21 cellular contexts compared by ENCODE assay signal in genomic region chr1:1609822-1610485, GRCh38. TPM values are rescaled to one million over a fixed set of nuclear protein-coding genes. Genes with fewer than 3 reads are reported as not detected.
DNase-seq lines count a peak whose midpoint lies in the region; ATAC-seq and TF ChIP-seq lines count a peak whose summit lies in the region.
"Had no signal": no experiment of that assay in that cellular context is flagged by ENCODE, and none has a peak within 500 bp of the region (broad histone marks: within the 10 kb centered on the region; RNA-seq: fewer than 3 reads in every experiment).

No MANE protein-coding gene starts in this region.

- no peak for ATAC-seq in HG03342 (IDR thresholded peaks at IDR 0.05; ENCODE audit: unreplicated experiment)

- no peaks in the 10 kb centered on the region for H3K9me3 ChIP-seq in thymus (ENCODE audit: control insufficient read depth)
- H3K9me3 ChIP-seq: SJSA1 had no signal

- no peaks in the 10 kb centered on the region for H3K36me3 ChIP-seq in thymus (ENCODE audit: control insufficient read depth, insufficient read depth)
- H3K36me3 ChIP-seq: SJSA1 had no signal

- H3K4me1 ChIP-seq in thymus (ENCODE audit: control insufficient read depth, insufficient read depth, low read length), result peaks cover 7% of the 10 kb centered on the region

- H3K27ac ChIP-seq in thymus (ENCODE audit: low read depth), result peak overlapping the region; percentile 5
- H3K27ac ChIP-seq: SJSA1 had no signal

- no peak overlapping the region for H3K4me3 ChIP-seq in thymus (ENCODE audit: low read length)
- H3K4me3 ChIP-seq: GM23248, SJSA1 had no signal

- WGBS in thymus, result 76% methylated on average over 12 of the region's 12 CpGs

- no peak for TF ChIP-seq CTCF in GM20000 (IDR thresholded peaks at IDR 0.05; ENCODE audit: extremely low read depth, missing control alignments)

- peaks cover 2% of the 10 kb centered on the region for H3K36me3 Mint-ChIP-seq in IgD-negative memory B cell

- DNase-seq in NCI-H82 treated with DMSO at 0.1 percent for 48 hours (lab: John Stamatoyannopoulos, UW; ENCODE audit: unreplicated experiment) (peak; percentile 62), ecto neural progenitor cell (ENCODE audit: low spot score) (peak; percentile 25), GM20000 (ENCODE audit: low spot score) (no peak)
- DNase-seq in stimulated activated naive CD4-positive, alpha-beta T cell (lab: John Stamatoyannopoulos, UW), result no peak
- DNase-seq: CD8-positive, alpha-beta memory T cell; DMS79 treated with DMSO at 0.1 percent for 48 hours; GM23248; HCEC 1CT; KG1; NCI-H1105; NCI-H1694 treated with DMSO at 0.1 percent for 48 hours; NCI-H2107; NCI-H226; NCI-H526; NK-92 treated with Interleukin-12 subunit alpha and Interleukin-12 subunit beta, amount 100 ng/mL, for 24 hours; OCI-M1 had no signal

- H3K4me3 Mint-ChIP-seq in IgD-negative memory B cell, result no peak overlapping the region
- H3K4me3 Mint-ChIP-seq: B cell; CD8-positive, alpha-beta memory T cell had no signal

- H3K27me3 ChIP-seq in thymus (ENCODE audit: control insufficient read depth, insufficient read depth), result no peaks in the 10 kb centered on the region
- H3K27me3 ChIP-seq: SJSA1 had no signal

- no peaks in the 10 kb centered on the region for H3K9me3 Mint-ChIP-seq in IgD-negative memory B cell

- H3K27ac Mint-ChIP-seq in IgD-negative memory B cell, result peak overlapping the region in 2 of 3 donors; percentile 45 to 67
- H3K27ac Mint-ChIP-seq: B cell; CD8-positive, alpha-beta memory T cell had no signal

- peaks cover 18 to 22% (median 20%) of the 10 kb centered on the region in 3 donors for H3K4me1 Mint-ChIP-seq in IgD-negative memory B cell

- no peaks in the 10 kb centered on the region for H3K27me3 Mint-ChIP-seq in IgD-negative memory B cell
- H3K27me3 Mint-ChIP-seq: B cell; CD8-positive, alpha-beta memory T cell had no signal

RNA-seq across cellular contexts. Expression of gene MIB2, which starts 5.3 kb away (rescaled TPM):
- 22.4 TPM for polyA plus RNA-seq in IgD-negative memory B cell
- polyA plus RNA-seq in thymus, result 160 TPM

RNA-seq across cellular contexts. Expression of gene FNDC10, which starts 10.0 kb away (rescaled TPM):
- polyA plus RNA-seq in IgD-negative memory B cell (not detected), thymus (0.80 TPM)

RNA-seq across cellular contexts. Expression of gene MMP23B, which starts 22.0 kb away (rescaled TPM):
- polyA plus RNA-seq in IgD-negative memory B cell, result 0.93 TPM
- polyA plus RNA-seq in thymus, result 2.7 TPM

RNA-seq across cellular contexts. Expression of gene SSU72, which starts 35.3 kb away (rescaled TPM):
- polyA plus RNA-seq in IgD-negative memory B cell (176 TPM), thymus (109 TPM)

RNA-seq across cellular contexts. Expression of gene CDK11B, which starts 48.9 kb away (rescaled TPM):
- 19.9 TPM for polyA plus RNA-seq in IgD-negative memory B cell
- 35.6 TPM for polyA plus RNA-seq in thymus

Comparison
In these comparisons a context has a peak if more than half of its experiments do, and no peak if none do; other contexts are left out.
1. DNase-seq: peak in NCI-H82 treated with DMSO at 0.1 percent for 48 hours (single experiment) and ecto neural progenitor cell (single experiment); none in GM20000 (single experiment) and stimulated activated naive CD4-positive, alpha-beta T cell (0 of 6).